ENCODE assay signal across 11 cellular contexts in genomic region chr7:99021941-99022560, GRCh38.
DNase-seq lines count a peak whose midpoint lies in the region; TF ChIP-seq lines count a peak whose summit lies in the region.
"Had no signal": no experiment of that assay in that cellular context is flagged by ENCODE, and none has a peak within 500 bp of the region (broad histone marks: within the 10 kb centered on the region; RNA-seq: fewer than 3 reads in every experiment).

No MANE protein-coding gene starts in this region.

- peaks cover 20 to 88% (median 49%) of the 10 kb centered on the region in 11 experiments for H3K36me3 ChIP-seq in BLaER1 treated with 17β-estradiol and CSF1 and Interleukin-3, amounts not matched to agents 10 nM and 100 nM

- H3K9me3 Mint-ChIP-seq in dendritic cell treated with granulocyte-macrophage colony-stimulating factor and Interleukin-4, amounts not matched to agents 40 ng/mL and 50 ng/mL, for 4 days: no peaks in the 10 kb centered on the region
- no peaks in the 10 kb centered on the region for H3K9me3 Mint-ChIP-seq in neural crest cell
- H3K9me3 Mint-ChIP-seq: stimulated activated naive CD8-positive, alpha-beta T cell treated with anti-CD3 and anti-CD28 coated beads, Interleukin-15, Interleukin-2, amounts not matched to agents 100 ng/mL and 50 ng/mL, for 24 hours had no signal

- TF ChIP-seq CTCF in LNCaP clone FGC (IDR thresholded peaks at IDR 0.05; ENCODE audit: control insufficient read depth, extremely low read depth, insufficient read depth) (no peak), neural crest cell (conservative IDR thresholded peaks at IDR 0.05) (no peak)

- peaks cover 44% of the 10 kb centered on the region for H3K4me1 Mint-ChIP-seq in dendritic cell treated with granulocyte-macrophage colony-stimulating factor and Interleukin-4, amounts not matched to agents 40 ng/mL and 50 ng/mL, for 4 days (ENCODE audit: low read depth)
- H3K4me1 Mint-ChIP-seq in neural crest cell: peaks cover under 1% of the 10 kb centered on the region

- H3K27ac ChIP-seq in BLaER1 treated with 17β-estradiol and CSF1 and Interleukin-3, amounts not matched to agents 10 nM and 100 nM: peak overlapping the region in 3 of 11 experiments; percentile 20 to 38 (median 28); a peak in 6 of 22 replicates

- intact Hi-C loops in dendritic cell treated with granulocyte-macrophage colony-stimulating factor and Interleukin-4, amounts not matched to agents 40 ng/mL and 50 ng/mL, for 4 days (cut with micrococcal nuclease): no loop called here

- peak overlapping the region in 8 of 11 experiments; percentile 3 to 63 (median 28); a peak in 14 of 22 replicates for H3K4me2 ChIP-seq in BLaER1 treated with 17β-estradiol and CSF1 and Interleukin-3, amounts not matched to agents 10 nM and 100 nM

- H3K27me3 Mint-ChIP-seq in dendritic cell treated with granulocyte-macrophage colony-stimulating factor and Interleukin-4, amounts not matched to agents 40 ng/mL and 50 ng/mL, for 4 days: no peaks in the 10 kb centered on the region
- no peaks in the 10 kb centered on the region for H3K27me3 Mint-ChIP-seq in neural crest cell (ENCODE audit: low read depth)
- H3K27me3 Mint-ChIP-seq: stimulated activated naive CD8-positive, alpha-beta T cell treated with anti-CD3 and anti-CD28 coated beads, Interleukin-15, Interleukin-2, amounts not matched to agents 100 ng/mL and 50 ng/mL, for 24 hours had no signal

- H3K27me3 ChIP-seq in BLaER1 treated with 17β-estradiol and CSF1 and Interleukin-3, amounts not matched to agents 10 nM and 100 nM: no peaks in the 10 kb centered on the region

- H4K20me1 ChIP-seq in BLaER1 treated with 17β-estradiol and CSF1 and Interleukin-3, amounts not matched to agents 10 nM and 100 nM: peaks cover 0 to 39% (median 5%) of the 10 kb centered on the region in 11 experiments; a peak in 7 of 22 replicates

- peaks cover 7 to 44% (median 8%) of the 10 kb centered on the region in 10 experiments; a peak in 18 of 20 replicates for H3K4me1 ChIP-seq in BLaER1 treated with 17β-estradiol and CSF1 and Interleukin-3, amounts not matched to agents 10 nM and 100 nM

- no peak overlapping the region for H3K9ac ChIP-seq in BLaER1 treated with 17β-estradiol and CSF1 and Interleukin-3, amounts not matched to agents 10 nM and 100 nM

- H3K36me3 Mint-ChIP-seq in dendritic cell treated with granulocyte-macrophage colony-stimulating factor and Interleukin-4, amounts not matched to agents 40 ng/mL and 50 ng/mL, for 4 days (ENCODE audit: low read depth): peaks cover 38% of the 10 kb centered on the region
- H3K36me3 Mint-ChIP-seq in neural crest cell (ENCODE audit: low read depth): peaks cover 19% of the 10 kb centered on the region

- H3K4me3 ChIP-seq in BLaER1 treated with 17β-estradiol and CSF1 and Interleukin-3, amounts not matched to agents 10 nM and 100 nM: no peak overlapping the region
- H3K4me3 ChIP-seq in LNCaP clone FGC (ENCODE audit: low read depth, low read length): no peak overlapping the region

- DNase-seq in LNCaP clone FGC (ENCODE audit: low read depth) (peak; percentile 50), neural crest cell (ENCODE audit: low read depth, low spot score) (no peak), GDM1 (lab: John Stamatoyannopoulos, UW) (no peak), kidney glomerular epithelial cell (lab: John Stamatoyannopoulos, UW) (no peak), amygdala (lab: John Stamatoyannopoulos, UW) (no peak)
- DNase-seq in activated CD4-positive, alpha-beta T cell treated with anti-CD3 and anti-CD28 coated beads for 4 hours: no peak
- DNase-seq: activated CD8-positive, alpha-beta memory T cell treated with anti-CD3 and anti-CD28 coated beads, Interleukin-2, amount 50 U/mL, for 4 hours; stimulated activated CD4-positive, alpha-beta T cell treated with anti-CD3 and anti-CD28 coated beads, Interleukin-4, amount 100 ng/mL, for 24 hours had no signal

- peaks cover 0 to 7% (median 0%) of the 10 kb centered on the region in 11 experiments; a peak in 1 of 22 replicates for H3K9me3 ChIP-seq in BLaER1 treated with 17β-estradiol and CSF1 and Interleukin-3, amounts not matched to agents 10 nM and 100 nM (replicated peaks in 1 of 11)

- H3K4me3 Mint-ChIP-seq in dendritic cell treated with granulocyte-macrophage colony-stimulating factor and Interleukin-4, amounts not matched to agents 40 ng/mL and 50 ng/mL, for 4 days: no peak overlapping the region
- H3K4me3 Mint-ChIP-seq in neural crest cell: no peak overlapping the region
- H3K4me3 Mint-ChIP-seq: stimulated activated naive CD8-positive, alpha-beta T cell treated with anti-CD3 and anti-CD28 coated beads, Interleukin-15, Interleukin-2, amounts not matched to agents 100 ng/mL and 50 ng/mL, for 24 hours had no signal

- H3K27ac Mint-ChIP-seq in dendritic cell treated with granulocyte-macrophage colony-stimulating factor and Interleukin-4, amounts not matched to agents 40 ng/mL and 50 ng/mL, for 4 days: peak overlapping the region; percentile 56
- H3K27ac Mint-ChIP-seq in neural crest cell (ENCODE audit: unreplicated experiment): peak overlapping the region; percentile 40
- H3K27ac Mint-ChIP-seq: stimulated activated naive CD8-positive, alpha-beta T cell treated with anti-CD3 and anti-CD28 coated beads, Interleukin-15, Interleukin-2, amounts not matched to agents 100 ng/mL and 50 ng/mL, for 24 hours had no signal
